Comparison of ENCODE assay signal across 1 cellular context in the genomic region with DNA sequence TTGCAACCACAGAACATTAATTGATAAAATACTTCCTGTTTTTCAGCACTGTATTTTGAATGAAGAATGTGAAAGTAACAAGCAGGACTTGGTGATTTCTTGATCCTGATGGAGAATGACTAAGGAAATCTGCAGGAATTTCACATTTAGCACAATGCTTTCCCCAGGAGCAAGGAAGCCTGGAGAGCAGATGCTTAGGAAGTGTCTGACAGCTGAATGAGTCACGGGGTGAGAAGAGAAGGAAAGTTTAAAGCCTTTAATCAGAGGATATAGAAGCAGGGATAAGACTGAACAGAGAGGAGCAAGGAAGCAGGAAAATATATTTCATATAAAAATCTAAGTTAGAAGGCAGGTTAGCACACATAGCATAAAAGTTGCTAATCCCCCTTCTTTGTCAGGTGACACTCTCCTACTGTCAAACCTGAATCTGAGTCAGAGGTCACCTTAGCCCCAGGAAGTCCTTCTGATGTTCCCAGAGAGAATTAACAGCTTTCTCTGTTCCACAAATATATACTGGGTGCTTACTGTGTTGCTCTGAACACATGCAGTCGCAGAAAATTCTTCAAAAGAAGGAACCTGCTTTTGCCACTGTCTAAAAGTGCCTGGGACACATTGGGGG.
TF ChIP-seq lines count a peak whose summit lies in the region.

No MANE protein-coding gene starts in this region.

TF ChIP-seq in H1, 55 proteins besides CTCF, POLR2A, EP300 and RAD21:
- TF ChIP-seq CBX5 (IDR thresholded peaks at IDR 0.05; ENCODE audit: low read depth, low read length) (no peak), ZNF274 (IDR thresholded peaks at IDR 0.05; ENCODE audit: borderline replicate concordance, extremely low read depth, low read length) (no peak), EZH2 (IDR thresholded peaks at IDR 0.05; ENCODE audit: low read depth, low read length, severe bottlenecking) (no peak), POLR2AphosphoS5 (IDR thresholded peaks at IDR 0.05; ENCODE audit: low read depth, low read length) (no peak), SIN3A (conservative IDR thresholded peaks at IDR 0.05 in 1 of 2, IDR thresholded peaks at IDR 0.05 in 1 of 2; ENCODE audit: low read depth in 1 of 2, low read length in 2 of 2) (no peak), KDM1A (IDR thresholded peaks at IDR 0.05; ENCODE audit: borderline replicate concordance, low read length) (no peak), CHD1 (IDR thresholded peaks at IDR 0.05; ENCODE audit: low read depth, low read length) (no peak), HDAC6 (IDR thresholded peaks at IDR 0.05; ENCODE audit: low read depth, low read length) (no peak), RBBP5 (IDR thresholded peaks at IDR 0.05; ENCODE audit: borderline replicate concordance, low read depth, low read length) (no peak)
- TF ChIP-seq, protein P1, sequence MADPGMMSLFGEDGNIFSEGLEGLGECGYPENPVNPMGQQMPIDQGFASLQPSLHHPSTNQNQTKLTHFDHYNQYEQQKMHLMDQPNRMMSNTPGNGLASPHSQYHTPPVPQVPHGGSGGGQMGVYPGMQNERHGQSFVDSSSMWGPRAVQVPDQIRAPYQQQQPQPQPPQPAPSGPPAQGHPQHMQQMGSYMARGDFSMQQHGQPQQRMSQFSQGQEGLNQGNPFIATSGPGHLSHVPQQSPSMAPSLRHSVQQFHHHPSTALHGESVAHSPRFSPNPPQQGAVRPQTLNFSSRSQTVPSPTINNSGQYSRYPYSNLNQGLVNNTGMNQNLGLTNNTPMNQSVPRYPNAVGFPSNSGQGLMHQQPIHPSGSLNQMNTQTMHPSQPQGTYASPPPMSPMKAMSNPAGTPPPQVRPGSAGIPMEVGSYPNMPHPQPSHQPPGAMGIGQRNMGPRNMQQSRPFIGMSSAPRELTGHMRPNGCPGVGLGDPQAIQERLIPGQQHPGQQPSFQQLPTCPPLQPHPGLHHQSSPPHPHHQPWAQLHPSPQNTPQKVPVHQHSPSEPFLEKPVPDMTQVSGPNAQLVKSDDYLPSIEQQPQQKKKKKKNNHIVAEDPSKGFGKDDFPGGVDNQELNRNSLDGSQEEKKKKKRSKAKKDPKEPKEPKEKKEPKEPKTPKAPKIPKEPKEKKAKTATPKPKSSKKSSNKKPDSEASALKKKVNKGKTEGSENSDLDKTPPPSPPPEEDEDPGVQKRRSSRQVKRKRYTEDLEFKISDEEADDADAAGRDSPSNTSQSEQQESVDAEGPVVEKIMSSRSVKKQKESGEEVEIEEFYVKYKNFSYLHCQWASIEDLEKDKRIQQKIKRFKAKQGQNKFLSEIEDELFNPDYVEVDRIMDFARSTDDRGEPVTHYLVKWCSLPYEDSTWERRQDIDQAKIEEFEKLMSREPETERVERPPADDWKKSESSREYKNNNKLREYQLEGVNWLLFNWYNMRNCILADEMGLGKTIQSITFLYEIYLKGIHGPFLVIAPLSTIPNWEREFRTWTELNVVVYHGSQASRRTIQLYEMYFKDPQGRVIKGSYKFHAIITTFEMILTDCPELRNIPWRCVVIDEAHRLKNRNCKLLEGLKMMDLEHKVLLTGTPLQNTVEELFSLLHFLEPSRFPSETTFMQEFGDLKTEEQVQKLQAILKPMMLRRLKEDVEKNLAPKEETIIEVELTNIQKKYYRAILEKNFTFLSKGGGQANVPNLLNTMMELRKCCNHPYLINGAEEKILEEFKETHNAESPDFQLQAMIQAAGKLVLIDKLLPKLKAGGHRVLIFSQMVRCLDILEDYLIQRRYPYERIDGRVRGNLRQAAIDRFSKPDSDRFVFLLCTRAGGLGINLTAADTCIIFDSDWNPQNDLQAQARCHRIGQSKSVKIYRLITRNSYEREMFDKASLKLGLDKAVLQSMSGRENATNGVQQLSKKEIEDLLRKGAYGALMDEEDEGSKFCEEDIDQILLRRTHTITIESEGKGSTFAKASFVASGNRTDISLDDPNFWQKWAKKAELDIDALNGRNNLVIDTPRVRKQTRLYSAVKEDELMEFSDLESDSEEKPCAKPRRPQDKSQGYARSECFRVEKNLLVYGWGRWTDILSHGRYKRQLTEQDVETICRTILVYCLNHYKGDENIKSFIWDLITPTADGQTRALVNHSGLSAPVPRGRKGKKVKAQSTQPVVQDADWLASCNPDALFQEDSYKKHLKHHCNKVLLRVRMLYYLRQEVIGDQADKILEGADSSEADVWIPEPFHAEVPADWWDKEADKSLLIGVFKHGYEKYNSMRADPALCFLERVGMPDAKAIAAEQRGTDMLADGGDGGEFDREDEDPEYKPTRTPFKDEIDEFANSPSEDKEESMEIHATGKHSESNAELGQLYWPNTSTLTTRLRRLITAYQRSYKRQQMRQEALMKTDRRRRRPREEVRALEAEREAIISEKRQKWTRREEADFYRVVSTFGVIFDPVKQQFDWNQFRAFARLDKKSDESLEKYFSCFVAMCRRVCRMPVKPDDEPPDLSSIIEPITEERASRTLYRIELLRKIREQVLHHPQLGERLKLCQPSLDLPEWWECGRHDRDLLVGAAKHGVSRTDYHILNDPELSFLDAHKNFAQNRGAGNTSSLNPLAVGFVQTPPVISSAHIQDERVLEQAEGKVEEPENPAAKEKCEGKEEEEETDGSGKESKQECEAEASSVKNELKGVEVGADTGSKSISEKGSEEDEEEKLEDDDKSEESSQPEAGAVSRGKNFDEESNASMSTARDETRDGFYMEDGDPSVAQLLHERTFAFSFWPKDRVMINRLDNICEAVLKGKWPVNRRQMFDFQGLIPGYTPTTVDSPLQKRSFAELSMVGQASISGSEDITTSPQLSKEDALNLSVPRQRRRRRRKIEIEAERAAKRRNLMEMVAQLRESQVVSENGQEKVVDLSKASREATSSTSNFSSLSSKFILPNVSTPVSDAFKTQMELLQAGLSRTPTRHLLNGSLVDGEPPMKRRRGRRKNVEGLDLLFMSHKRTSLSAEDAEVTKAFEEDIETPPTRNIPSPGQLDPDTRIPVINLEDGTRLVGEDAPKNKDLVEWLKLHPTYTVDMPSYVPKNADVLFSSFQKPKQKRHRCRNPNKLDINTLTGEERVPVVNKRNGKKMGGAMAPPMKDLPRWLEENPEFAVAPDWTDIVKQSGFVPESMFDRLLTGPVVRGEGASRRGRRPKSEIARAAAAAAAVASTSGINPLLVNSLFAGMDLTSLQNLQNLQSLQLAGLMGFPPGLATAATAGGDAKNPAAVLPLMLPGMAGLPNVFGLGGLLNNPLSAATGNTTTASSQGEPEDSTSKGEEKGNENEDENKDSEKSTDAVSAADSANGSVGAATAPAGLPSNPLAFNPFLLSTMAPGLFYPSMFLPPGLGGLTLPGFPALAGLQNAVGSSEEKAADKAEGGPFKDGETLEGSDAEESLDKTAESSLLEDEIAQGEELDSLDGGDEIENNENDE (IDR thresholded peaks at IDR 0.05; ENCODE audit: insufficient replicate concordance, low read length), result no peak
TF ChIP-seq in H1: peak in this region for 0.
